In genomic region chr17:45135192-45135977, GRCh38 we compare ENCODE assay signal across 8 cellular contexts. TPM values are rescaled to one million over a fixed set of nuclear protein-coding genes. Genes with fewer than 3 reads are reported as not detected.
A peak's percentile ranks its signal among the peaks of the same experiment; 100 is the strongest.
DNase-seq lines count a peak whose midpoint lies in the region; ATAC-seq and TF ChIP-seq lines count a peak whose summit lies in the region.

ACBD4 (plus strand) TSS chr17:45135687; CDS start chr17:45136145, 458 bp downstream.

- H3K9me3 ChIP-seq in adipocyte (ENCODE audit: control insufficient read depth, low read length) = no peaks in the 10 kb centered on the region
- H3K9me3 ChIP-seq in cardiac muscle cell (ENCODE audit: low read depth) = no peaks in the 10 kb centered on the region
- no peaks in the 10 kb centered on the region for H3K9me3 ChIP-seq in trophoblast cell (ENCODE audit: insufficient read depth, low read depth, low read length)

- H2BK12ac ChIP-seq in trophoblast cell (ENCODE audit: low read length) = no peak within 1 kb of the TSS

- H3K79me1 ChIP-seq in trophoblast cell (ENCODE audit: low read length) = peaks cover 19% of the 10 kb centered on the region

- H3K36me3 ChIP-seq in adipocyte (ENCODE audit: control insufficient read depth, insufficient read depth, low read length, severe bottlenecking) (no peaks in the 10 kb centered on the region), cardiac muscle cell (no peaks in the 10 kb centered on the region), trophoblast cell (ENCODE audit: control insufficient read depth in 1 of 2, insufficient read depth in 2 of 2, low read length in 2 of 2) (no peaks in the 10 kb centered on the region)

- H2AFZ ChIP-seq in trophoblast cell (ENCODE audit: insufficient read depth, low read length, poor library complexity) = peak within 1 kb of the TSS; percentile 87

- TF ChIP-seq CTCF in GM12873 (IDR thresholded peaks at IDR 0.05; ENCODE audit: insufficient read depth, low read depth, low read length, missing control alignments) = peak; percentile 100
- peak; percentile 100 for TF ChIP-seq CTCF in cardiac muscle cell (IDR thresholded peaks at IDR 0.05; ENCODE audit: low read depth, low read length)
- TF ChIP-seq CTCF in type B pancreatic cell (conservative IDR thresholded peaks at IDR 0.05) = peak; percentile 100

- peak within 1 kb of the TSS; percentile 11 for H3K4ac ChIP-seq in trophoblast cell (ENCODE audit: low read depth, low read length)

- peaks cover 16% of the 10 kb centered on the region for H3K4me1 Mint-ChIP-seq in type B pancreatic cell (ENCODE audit: unreplicated experiment)

- peak within 1 kb of the TSS; percentile 19 for H2BK120ac ChIP-seq in trophoblast cell (ENCODE audit: insufficient read depth, low read length, poor library complexity)

- H3K18ac ChIP-seq in trophoblast cell (ENCODE audit: low read length) = peak within 1 kb of the TSS; percentile 66

- H4K91ac ChIP-seq in trophoblast cell (ENCODE audit: low read depth, low read length) = peak within 1 kb of the TSS; percentile 81

- H3K36me3 Mint-ChIP-seq in type B pancreatic cell = peaks cover 3% of the 10 kb centered on the region

- H3K9me3 Mint-ChIP-seq in type B pancreatic cell = no peaks in the 10 kb centered on the region

- peaks cover 6% of the 10 kb centered on the region for H3K79me2 ChIP-seq in trophoblast cell (ENCODE audit: control insufficient read depth, insufficient read depth, low read length, poor library complexity)

- H3K23ac ChIP-seq in trophoblast cell (ENCODE audit: low read length) = no peak within 1 kb of the TSS

- peak within 1 kb of the TSS; percentile 91 for H4K8ac ChIP-seq in trophoblast cell (ENCODE audit: low read depth, low read length)

- ATAC-seq in HG02759 (IDR thresholded peaks at IDR 0.05; ENCODE audit: unreplicated experiment) = peak; percentile 73

- H3K27me3 ChIP-seq in adipocyte (replicated peaks; ENCODE audit: control insufficient read depth, insufficient read depth, low read length) (no peaks in the 10 kb centered on the region), cardiac muscle cell (no peaks in the 10 kb centered on the region), trophoblast cell (ENCODE audit: insufficient read depth, low read length) (no peaks in the 10 kb centered on the region)

- H3K4me3 Mint-ChIP-seq in type B pancreatic cell = peak within 1 kb of the TSS; percentile 87

- H3K9ac ChIP-seq in adipocyte (ENCODE audit: low read length) = peak within 1 kb of the TSS; percentile 83
- no peak within 1 kb of the TSS for H3K9ac ChIP-seq in trophoblast cell (ENCODE audit: low read length)

- peak; percentile 90 to 97 (median 97) for DNase-seq in NCI-H1417 (lab: John Stamatoyannopoulos, UW)
- DNase-seq in SW480 (ENCODE audit: low spot score) = peak; percentile 96
- DNase-seq in adipocyte (ENCODE audit: low read depth) = peak; percentile 99
- DNase-seq in cardiac muscle cell (ENCODE audit: low read depth in 1 of 2, low spot score in 1 of 2) = peak; percentile 98
- peak; percentile 96 to 100 for DNase-seq in trophoblast cell
- DNase-seq in type B pancreatic cell (ENCODE audit: extremely low spot score, unreplicated experiment) = peak; percentile 98

- H3K14ac ChIP-seq in trophoblast cell (ENCODE audit: low read length) = peak within 1 kb of the TSS; percentile 73

- H3K27ac ChIP-seq in cardiac muscle cell = no peak within 1 kb of the TSS
- no peak within 1 kb of the TSS for H3K27ac ChIP-seq in trophoblast cell (ENCODE audit: low read depth, low read length)

- H3K27me3 Mint-ChIP-seq in type B pancreatic cell = no peaks in the 10 kb centered on the region

- peak within 1 kb of the TSS; percentile 89 for H3K4me2 ChIP-seq in trophoblast cell (ENCODE audit: low read length)

- H2BK5ac ChIP-seq in trophoblast cell (ENCODE audit: low read depth, low read length, poor library complexity) = no peak within 1 kb of the TSS

- WGBS in trophoblast cell (ENCODE audit: extremely low coverage, insufficient coverage, insufficient read length) = no CpG with 5 or more reads among the region's 40 CpGs

- peak within 1 kb of the TSS; percentile 87 for H3K4me3 ChIP-seq in adipocyte (ENCODE audit: low read length)
- peak within 1 kb of the TSS; percentile 23 for H3K4me3 ChIP-seq in cardiac muscle cell
- H3K4me3 ChIP-seq in trophoblast cell (ENCODE audit: low read depth, low read length) = peak within 1 kb of the TSS; percentile 70

- H3K27ac Mint-ChIP-seq in type B pancreatic cell = peak within 1 kb of the TSS; percentile 90

- peak within 1 kb of the TSS; percentile 62 for H4K12ac ChIP-seq in trophoblast cell (ENCODE audit: low read depth, low read length)

- H3K4me1 ChIP-seq in adipocyte (ENCODE audit: control insufficient read depth, insufficient read depth, low read length) (peaks cover 25% of the 10 kb centered on the region), cardiac muscle cell (ENCODE audit: low read depth) (peaks cover 8% of the 10 kb centered on the region), trophoblast cell (ENCODE audit: control insufficient read depth in 1 of 2, insufficient read depth in 2 of 2, low read length in 2 of 2) (peaks cover 14 to 22% of the 10 kb centered on the region in 2 experiments)

- peak within 1 kb of the TSS; percentile 80 for H2AK5ac ChIP-seq in trophoblast cell (ENCODE audit: low read length)

RNA-seq across cellular contexts. Expression of gene ACBD4, which starts in this region (rescaled TPM):
- total RNA-seq in cardiac muscle cell = 16.3 and 29.3 TPM in 2 replicates
- polyA plus RNA-seq in cardiac muscle cell = 20.5 and 30.5 TPM in 2 replicates
- 3.8 TPM in 2 replicates for polyA plus RNA-seq in trophoblast cell (2013)
- total RNA-seq in type B pancreatic cell (ENCODE audit: low replicate concordance) = 9.8 and 11.5 TPM in 2 replicates

Comparison
In these comparisons a context has a peak if more than half of its experiments do, and no peak if none do; other contexts are left out.
1. H3K4me3 ChIP-seq: peak in every context shown above with its lines; median percentile 87 in adipocyte; 70 in trophoblast cell; 23 in cardiac muscle cell.